In the genomic region with DNA sequence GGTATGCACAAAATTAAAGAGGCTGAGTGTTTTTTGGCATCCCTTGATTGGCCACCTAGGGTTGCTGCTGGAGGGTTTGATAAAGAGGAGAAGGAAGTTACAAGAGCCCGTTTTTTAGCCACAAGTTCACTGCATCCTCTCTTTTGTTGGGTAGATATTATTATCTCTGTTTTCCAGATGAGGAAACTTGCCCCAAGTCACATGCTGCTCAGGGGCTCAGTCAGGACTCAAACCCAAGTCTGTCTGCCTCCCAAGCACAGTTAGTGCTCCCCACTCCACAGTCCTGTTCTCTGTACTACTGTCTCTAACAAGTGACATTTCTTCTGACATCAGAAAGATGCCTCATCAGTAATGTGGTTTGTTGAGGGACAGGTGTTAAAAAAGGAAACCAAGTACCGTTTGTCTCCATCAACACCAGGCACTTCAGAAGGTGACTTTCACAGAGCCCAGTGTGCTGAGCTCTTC, we compare ENCODE assay signal across 12 cellular contexts. TPM values are rescaled to one million over a fixed set of nuclear protein-coding genes. Genes with fewer than 3 reads are reported as not detected.
DNase-seq lines count a peak whose midpoint lies in the region; ATAC-seq and TF ChIP-seq lines count a peak whose summit lies in the region.
"Had no signal": no experiment of that assay in that cellular context is flagged by ENCODE, and none has a peak within 500 bp of the region (broad histone marks: within the 10 kb centered on the region; RNA-seq: fewer than 3 reads in every experiment).

No MANE protein-coding gene starts in this region.

- H3K9ac ChIP-seq in BLaER1 (peak overlapping the region; percentile 25; the same call in 1 of the 2 replicates), GM23248 (no peak overlapping the region)

- H2AFZ ChIP-seq in GM23248, result no peak overlapping the region

- no peaks in the 10 kb centered on the region for H3K79me2 ChIP-seq in GM23248 (ENCODE audit: insufficient read depth)

- no peak for ATAC-seq in HG03442 (IDR thresholded peaks at IDR 0.05; ENCODE audit: unreplicated experiment)
- ATAC-seq: esophagus mucosa had no signal

- peaks cover 29% of the 10 kb centered on the region for H3K4me1 Mint-ChIP-seq in T-helper 1 cell treated with Interleukin-12 subunit alpha and Interleukin-12 subunit beta and Interleukin-4 antibody, amounts not matched to agents 30 μg/mL and 1 μg/mL, for 36 hours (ENCODE audit: low read depth)

- peak overlapping the region; percentile 81 for H3K4me3 ChIP-seq in BLaER1
- H3K4me3 ChIP-seq in GM23248, result no peak overlapping the region
- H3K4me3 ChIP-seq in left ventricle myocardium inferior, result no peak overlapping the region
- no peak overlapping the region for H3K4me3 ChIP-seq in WERI-Rb-1 (ENCODE audit: low read depth, low read length)

- H3K36me3 ChIP-seq in BLaER1 (no peaks in the 10 kb centered on the region), GM23248 (ENCODE audit: low read depth) (no peaks in the 10 kb centered on the region), left ventricle myocardium inferior (no peaks in the 10 kb centered on the region), WERI-Rb-1 (no peaks in the 10 kb centered on the region)
- H3K36me3 ChIP-seq: neutrophil had no signal

- intact Hi-C loops in left ventricle myocardium inferior (cut with micrococcal nuclease), result no loop called here

- H3K4me3 Mint-ChIP-seq in T-helper 1 cell treated with Interleukin-12 subunit alpha and Interleukin-12 subunit beta and Interleukin-4 antibody, amounts not matched to agents 30 μg/mL and 1 μg/mL, for 36 hours, result peak overlapping the region; percentile 78

- H3K4me2 ChIP-seq in BLaER1 (peak overlapping the region; percentile 95), GM23248 (ENCODE audit: unreplicated experiment) (peak overlapping the region; percentile 94)

- H3K9me3 ChIP-seq in BLaER1 (no peaks in the 10 kb centered on the region), GM23248 (ENCODE audit: low read depth) (no peaks in the 10 kb centered on the region), left ventricle myocardium inferior (replicated peaks) (no peaks in the 10 kb centered on the region), WERI-Rb-1 (ENCODE audit: severe bottlenecking) (no peaks in the 10 kb centered on the region)
- H3K9me3 ChIP-seq: neutrophil had no signal

- peak overlapping the region; percentile 97 for H3K27ac Mint-ChIP-seq in T-helper 1 cell treated with Interleukin-12 subunit alpha and Interleukin-12 subunit beta and Interleukin-4 antibody, amounts not matched to agents 30 μg/mL and 1 μg/mL, for 36 hours

- H3K36me3 Mint-ChIP-seq in T-helper 1 cell treated with Interleukin-12 subunit alpha and Interleukin-12 subunit beta and Interleukin-4 antibody, amounts not matched to agents 30 μg/mL and 1 μg/mL, for 36 hours (ENCODE audit: low read depth), result no peaks in the 10 kb centered on the region

- in situ Hi-C loops in GM23248 (cut with MboI), result no loop called here

- peaks cover 23% of the 10 kb centered on the region for H3K27me3 ChIP-seq in BLaER1
- no peaks in the 10 kb centered on the region for H3K27me3 ChIP-seq in GM23248 (replicated peaks; ENCODE audit: insufficient read depth)
- H3K27me3 ChIP-seq in left ventricle myocardium inferior (ENCODE audit: low read depth), result no peaks in the 10 kb centered on the region
- no peaks in the 10 kb centered on the region for H3K27me3 ChIP-seq in WERI-Rb-1 (ENCODE audit: insufficient read depth, low read depth, severe bottlenecking)

- H3K27ac ChIP-seq in BLaER1, result no peak overlapping the region
- H3K27ac ChIP-seq in GM23248, result no peak overlapping the region
- H3K27ac ChIP-seq in left ventricle myocardium inferior (replicated peaks), result peak overlapping the region; percentile 79
- no peak overlapping the region for H3K27ac ChIP-seq in WERI-Rb-1
- H3K27ac ChIP-seq: neutrophil had no signal

- H3K4me1 ChIP-seq in BLaER1 (peaks cover 47% of the 10 kb centered on the region), GM23248 (ENCODE audit: insufficient read depth) (no peaks in the 10 kb centered on the region; the same call in 1 of the 2 replicates), left ventricle myocardium inferior (peaks cover 29% of the 10 kb centered on the region)

- no peak for TF ChIP-seq CTCF in left ventricle myocardium inferior (IDR thresholded peaks at IDR 0.05; ENCODE audit: borderline replicate concordance)
- no peak for TF ChIP-seq CTCF in WERI-Rb-1 (IDR thresholded peaks at IDR 0.05; ENCODE audit: low read depth, low read length)

- DNase-seq in GM23248 (no peak), left ventricle myocardium inferior (no peak), T1000 (lab: John Stamatoyannopoulos, UW) (no peak), WERI-Rb-1 (no peak), DMS 273 (lab: John Stamatoyannopoulos, UW; ENCODE audit: unreplicated experiment) (no peak)
- DNase-seq: DMS79 treated with DMSO at 0.1 percent for 48 hours, NCI-H1436 had no signal

- no peaks in the 10 kb centered on the region for H3K9me2 ChIP-seq in GM23248 (ENCODE audit: insufficient read depth)

- no peaks in the 10 kb centered on the region for H3K27me3 Mint-ChIP-seq in T-helper 1 cell treated with Interleukin-12 subunit alpha and Interleukin-12 subunit beta and Interleukin-4 antibody, amounts not matched to agents 30 μg/mL and 1 μg/mL, for 36 hours (ENCODE audit: low read depth)

- WGBS in GM23248 (ENCODE audit: low coverage in 1 of 2, low lambda C conversion rate in 2 of 2, missing lambda C conversion rate in 2 of 2), 2 experiments, result 65 to 70% methylated on average over 2 of the region's 2 CpGs

- H4K20me1 ChIP-seq in BLaER1, result no peaks in the 10 kb centered on the region
- no peaks in the 10 kb centered on the region for H4K20me1 ChIP-seq in GM23248 (ENCODE audit: insufficient read depth)

- no peaks in the 10 kb centered on the region for H3K9me3 Mint-ChIP-seq in T-helper 1 cell treated with Interleukin-12 subunit alpha and Interleukin-12 subunit beta and Interleukin-4 antibody, amounts not matched to agents 30 μg/mL and 1 μg/mL, for 36 hours

- no peaks in the 10 kb centered on the region for H3F3A ChIP-seq in GM23248 (ENCODE audit: insufficient read depth)

RNA-seq across cellular contexts. Expression of gene NT5M, which starts 1.4 kb away (rescaled TPM):
- total RNA-seq in GM23248 (2014; rRNA removed; shearing (Covaris generic)), result 0.63 and 5.1 TPM in 2 replicates
- 3.3 and 4.5 TPM in 2 replicates for polyA plus RNA-seq in GM23248 (2016; fragmentation: Nextera tagmentation; extraction: Ambion mirVana)
- 11.2 TPM for total RNA-seq in left ventricle myocardium inferior

RNA-seq across cellular contexts. Expression of gene COPS3, which starts 23.5 kb away (rescaled TPM):
- 93.3 and 94.3 TPM in 2 replicates for total RNA-seq in GM23248 (2014; rRNA removed; shearing (Covaris generic))
- polyA plus RNA-seq in GM23248 (2016; fragmentation: Nextera tagmentation; extraction: Ambion mirVana), result 89.7 and 90.2 TPM in 2 replicates
- total RNA-seq in left ventricle myocardium inferior, result 74.2 TPM
